20 cellular contexts compared by ENCODE assay signal in genomic region chr2:198186257-198186656, GRCh38.
"Had no signal": no experiment of that assay in that cellular context is flagged by ENCODE, and none has a peak within 500 bp of the region (broad histone marks: within the 10 kb centered on the region; RNA-seq: fewer than 3 reads in every experiment).

No MANE protein-coding gene starts in this region.

- DNase-seq: IMR-90; Kasumi-1; MM.1S; NCI-H1092 treated with DMSO at 0.1 percent for 48 hours; NCI-H1436 treated with DMSO at 0.1 percent for 48 hours; NCI-H1694; NCI-H2029; NCI-H2081 treated with DMSO at 0.1 percent for 48 hours; NCI-H345; NCI-H446 treated with DMSO at 0.1 percent for 48 hours; NCI-H510A treated with DMSO at 0.1 percent for 48 hours; NCI-H526; NCI-H748 treated with DMSO at 0.1 percent for 48 hours; NK-92 treated with Interleukin-12 subunit alpha and Interleukin-12 subunit beta, amount 100 ng/mL, for 24 hours; PC-3; SHP77; SK-N-SH; SW 1271; T-cell had no signal

- ATAC-seq: Panc1, PC-3, T-cell had no signal
